ENCODE assay signal across 1 cellular context in the genomic region with DNA sequence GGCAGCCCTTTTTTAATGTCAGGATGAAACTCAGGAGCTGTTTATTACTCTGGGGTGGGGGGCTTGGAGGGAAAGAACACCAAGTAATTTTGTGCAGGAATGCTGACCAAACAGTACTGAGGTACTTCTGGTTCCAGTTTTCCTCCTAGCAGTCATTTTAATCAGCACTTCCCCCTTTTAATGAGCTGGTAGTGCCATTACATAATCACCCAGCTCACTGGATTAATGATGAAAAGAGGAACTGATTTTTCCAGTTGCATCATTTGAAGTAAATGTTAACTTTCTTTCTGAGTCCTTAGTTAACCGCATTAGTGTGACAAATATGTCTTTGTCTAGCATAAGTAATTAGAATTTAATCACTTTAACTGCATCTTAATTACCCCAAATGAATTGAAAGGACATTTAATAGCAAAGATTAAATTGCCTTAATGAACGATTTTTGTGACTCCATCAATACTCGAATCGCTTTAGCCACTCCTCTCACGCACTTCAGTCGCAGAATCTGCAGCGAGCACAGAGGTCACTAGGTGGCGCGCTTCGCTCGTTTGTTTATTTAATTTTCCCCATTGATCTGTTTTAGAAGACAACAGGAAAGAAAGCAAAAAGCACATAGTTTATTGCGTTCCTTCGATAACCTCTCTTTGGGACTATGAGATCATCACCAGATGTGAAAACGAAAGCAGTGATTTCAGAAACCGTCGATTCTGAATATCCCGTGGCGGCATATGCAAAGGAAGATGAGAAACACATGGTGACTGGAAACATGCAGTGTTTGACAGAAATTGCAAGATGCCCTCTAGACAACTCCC.
TF ChIP-seq lines count a peak whose summit lies in the region.

No MANE protein-coding gene starts in this region.

TF ChIP-seq in GM23338, 12 proteins besides CTCF, POLR2A, EP300 and RAD21 (continued from another document):
- TF ChIP-seq, protein P1, sequence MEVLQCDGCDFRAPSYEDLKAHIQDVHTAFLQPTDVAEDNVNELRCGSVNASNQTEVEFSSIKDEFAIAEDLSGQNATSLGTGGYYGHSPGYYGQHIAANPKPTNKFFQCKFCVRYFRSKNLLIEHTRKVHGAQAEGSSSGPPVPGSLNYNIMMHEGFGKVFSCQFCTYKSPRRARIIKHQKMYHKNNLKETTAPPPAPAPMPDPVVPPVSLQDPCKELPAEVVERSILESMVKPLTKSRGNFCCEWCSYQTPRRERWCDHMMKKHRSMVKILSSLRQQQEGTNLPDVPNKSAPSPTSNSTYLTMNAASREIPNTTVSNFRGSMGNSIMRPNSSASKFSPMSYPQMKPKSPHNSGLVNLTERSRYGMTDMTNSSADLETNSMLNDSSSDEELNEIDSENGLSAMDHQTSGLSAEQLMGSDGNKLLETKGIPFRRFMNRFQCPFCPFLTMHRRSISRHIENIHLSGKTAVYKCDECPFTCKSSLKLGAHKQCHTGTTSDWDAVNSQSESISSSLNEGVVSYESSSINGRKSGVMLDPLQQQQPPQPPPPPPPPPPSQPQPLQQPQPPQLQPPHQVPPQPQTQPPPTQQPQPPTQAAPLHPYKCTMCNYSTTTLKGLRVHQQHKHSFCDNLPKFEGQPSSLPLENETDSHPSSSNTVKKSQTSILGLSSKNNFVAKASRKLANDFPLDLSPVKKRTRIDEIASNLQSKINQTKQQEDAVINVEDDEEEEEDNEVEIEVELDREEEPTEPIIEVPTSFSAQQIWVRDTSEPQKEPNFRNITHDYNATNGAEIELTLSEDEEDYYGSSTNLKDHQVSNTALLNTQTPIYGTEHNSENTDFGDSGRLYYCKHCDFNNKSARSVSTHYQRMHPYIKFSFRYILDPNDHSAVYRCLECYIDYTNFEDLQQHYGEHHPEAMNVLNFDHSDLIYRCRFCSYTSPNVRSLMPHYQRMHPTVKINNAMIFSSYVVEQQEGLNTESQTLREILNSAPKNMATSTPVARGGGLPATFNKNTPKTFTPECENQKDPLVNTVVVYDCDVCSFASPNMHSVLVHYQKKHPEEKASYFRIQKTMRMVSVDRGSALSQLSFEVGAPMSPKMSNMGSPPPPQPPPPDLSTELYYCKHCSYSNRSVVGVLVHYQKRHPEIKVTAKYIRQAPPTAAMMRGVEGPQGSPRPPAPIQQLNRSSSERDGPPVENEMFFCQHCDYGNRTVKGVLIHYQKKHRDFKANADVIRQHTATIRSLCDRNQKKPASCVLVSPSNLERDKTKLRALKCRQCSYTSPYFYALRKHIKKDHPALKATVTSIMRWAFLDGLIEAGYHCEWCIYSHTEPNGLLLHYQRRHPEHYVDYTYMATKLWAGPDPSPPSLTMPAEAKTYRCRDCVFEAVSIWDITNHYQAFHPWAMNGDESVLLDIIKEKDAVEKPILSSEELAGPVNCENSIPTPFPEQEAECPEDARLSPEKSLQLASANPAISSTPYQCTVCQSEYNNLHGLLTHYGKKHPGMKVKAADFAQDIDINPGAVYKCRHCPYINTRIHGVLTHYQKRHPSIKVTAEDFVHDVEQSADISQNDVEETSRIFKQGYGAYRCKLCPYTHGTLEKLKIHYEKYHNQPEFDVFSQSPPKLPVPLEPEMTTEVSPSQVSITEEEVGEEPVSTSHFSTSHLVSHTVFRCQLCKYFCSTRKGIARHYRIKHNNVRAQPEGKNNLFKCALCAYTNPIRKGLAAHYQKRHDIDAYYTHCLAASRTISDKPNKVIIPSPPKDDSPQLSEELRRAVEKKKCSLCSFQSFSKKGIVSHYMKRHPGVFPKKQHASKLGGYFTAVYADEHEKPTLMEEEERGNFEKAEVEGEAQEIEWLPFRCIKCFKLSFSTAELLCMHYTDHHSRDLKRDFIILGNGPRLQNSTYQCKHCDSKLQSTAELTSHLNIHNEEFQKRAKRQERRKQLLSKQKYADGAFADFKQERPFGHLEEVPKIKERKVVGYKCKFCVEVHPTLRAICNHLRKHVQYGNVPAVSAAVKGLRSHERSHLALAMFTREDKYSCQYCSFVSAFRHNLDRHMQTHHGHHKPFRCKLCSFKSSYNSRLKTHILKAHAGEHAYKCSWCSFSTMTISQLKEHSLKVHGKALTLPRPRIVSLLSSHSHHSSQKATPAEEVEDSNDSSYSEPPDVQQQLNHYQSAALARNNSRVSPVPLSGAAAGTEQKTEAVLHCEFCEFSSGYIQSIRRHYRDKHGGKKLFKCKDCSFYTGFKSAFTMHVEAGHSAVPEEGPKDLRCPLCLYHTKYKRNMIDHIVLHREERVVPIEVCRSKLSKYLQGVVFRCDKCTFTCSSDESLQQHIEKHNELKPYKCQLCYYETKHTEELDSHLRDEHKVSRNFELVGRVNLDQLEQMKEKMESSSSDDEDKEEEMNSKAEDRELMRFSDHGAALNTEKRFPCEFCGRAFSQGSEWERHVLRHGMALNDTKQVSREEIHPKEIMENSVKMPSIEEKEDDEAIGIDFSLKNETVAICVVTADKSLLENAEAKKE (CRISPR knock-in tag; IDR thresholded peaks at IDR 0.05): no peak
- TF ChIP-seq ZNF114 (CRISPR knock-in tag; IDR thresholded peaks at IDR 0.05): no peak
- TF ChIP-seq EZH2 (IDR thresholded peaks at IDR 0.05; ENCODE audit: low read depth, unreplicated experiment): no peak
- no peak for TF ChIP-seq CREB1 (CRISPR knock-in tag; IDR thresholded peaks at IDR 0.05; ENCODE audit: low read depth)
- no peak for TF ChIP-seq NANOG (IDR thresholded peaks at IDR 0.05; ENCODE audit: borderline replicate concordance)
- no peak for TF ChIP-seq ZNF331 (CRISPR knock-in tag; IDR thresholded peaks at IDR 0.05; ENCODE audit: low read depth)
TF ChIP-seq in GM23338: peak in this region for 0.
